ENCODE assay signal across 25 cellular contexts in the genomic region with DNA sequence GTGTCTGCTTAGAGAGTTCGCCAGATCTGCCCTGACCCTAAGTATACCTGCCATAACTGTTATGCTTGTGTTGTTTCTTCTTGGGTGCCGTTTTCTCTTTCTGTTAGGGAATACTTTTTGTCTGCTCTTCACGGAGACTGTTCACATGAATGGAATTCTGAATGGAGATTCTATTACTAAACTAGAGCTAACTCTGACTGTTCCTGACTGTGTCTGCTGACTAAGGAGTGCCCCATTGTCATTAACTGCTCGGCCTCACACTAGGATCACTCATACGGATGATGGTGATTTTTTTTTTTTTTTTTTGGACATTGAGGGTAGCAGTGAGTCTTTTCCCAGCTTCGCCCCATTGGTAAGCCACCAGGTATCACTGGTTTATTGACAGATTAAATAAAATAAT.
DNase-seq lines count a peak whose midpoint lies in the region; ATAC-seq and TF ChIP-seq lines count a peak whose summit lies in the region.
"Had no signal": no experiment of that assay in that cellular context is flagged by ENCODE, and none has a peak within 500 bp of the region (broad histone marks: within the 10 kb centered on the region; RNA-seq: fewer than 3 reads in every experiment).

No MANE protein-coding gene starts in this region.

- TF ChIP-seq CTCF in GM10266 (IDR thresholded peaks at IDR 0.05; ENCODE audit: control insufficient read depth, insufficient read depth, low read depth, missing control alignments) (no peak), prostate gland (IDR thresholded peaks at IDR 0.05) (no peak)

- H3K79me2 ChIP-seq in GM23248 (ENCODE audit: insufficient read depth), result no peaks in the 10 kb centered on the region

- H3K27ac ChIP-seq in GM23248, result no peak overlapping the region
- no peak overlapping the region for H3K27ac ChIP-seq in prostate gland
- H3K27ac ChIP-seq: A549, HL-60, PC-9, SJSA1 had no signal

- DNase-seq in GM23248, result peak; percentile 53
- peak; percentile 48 for DNase-seq in RKO (ENCODE audit: low spot score)
- peak; percentile 24 for DNase-seq in kidney tubule cell (ENCODE audit: low spot score)
- DNase-seq in GM10266 (ENCODE audit: extremely low spot score), result no peak
- no peak for DNase-seq in prostate gland (ENCODE audit: low spot score)
- no peak for DNase-seq in NCI-H1436 (lab: John Stamatoyannopoulos, UW)
- DNase-seq: C1 segment of cervical spinal cord; CD4-positive, alpha-beta memory T cell; COR-L47; H9; Karpas-422; NCI-H1092 treated with DMSO at 0.1 percent for 48 hours; NCI-H1436 treated with DMSO at 0.1 percent for 48 hours; NCI-H187 treated with DMSO at 0.1 percent for 48 hours; NCI-H446; NCI-H524 treated with DMSO at 0.1 percent for 48 hours; NCI-H82; NK-92 treated with Interleukin-12 subunit alpha and Interleukin-12 subunit beta, amount 100 ng/mL, for 24 hours; PC-9; Right ventricle myocardium superior; RPMI8226 had no signal

- no peaks in the 10 kb centered on the region for H4K20me1 ChIP-seq in GM23248 (ENCODE audit: insufficient read depth)

- H3K4me3 ChIP-seq in GM23248, result no peak overlapping the region
- no peak overlapping the region for H3K4me3 ChIP-seq in prostate gland
- H3K4me3 ChIP-seq: A549, PC-9, SJSA1 had no signal

- H3K4me2 ChIP-seq in GM23248 (ENCODE audit: unreplicated experiment), result no peak overlapping the region
- H3K4me2 ChIP-seq: A549, PC-9 had no signal

- H3K9me3 ChIP-seq in GM23248 (ENCODE audit: low read depth) (no peaks in the 10 kb centered on the region), prostate gland (no peaks in the 10 kb centered on the region)
- H3K9me3 ChIP-seq: A549, SJSA1 had no signal

- ATAC-seq in GM18858 (IDR thresholded peaks at IDR 0.05; ENCODE audit: unreplicated experiment), result no peak

- intact Hi-C loops in prostate gland (cut with DNase I), result loop anchor here (10.0 kb wide), 1 partner anchor 642 kb away; no protein-coding TSS in a partner anchor

- H3F3A ChIP-seq in GM23248 (ENCODE audit: insufficient read depth), result no peaks in the 10 kb centered on the region

- in situ Hi-C loops in GM23248 (cut with MboI), result no loop called here

- 75 to 76% methylated on average over 6 of the region's 6 CpGs for WGBS in GM23248 (ENCODE audit: low coverage in 1 of 2, low lambda C conversion rate in 2 of 2, missing lambda C conversion rate in 2 of 2), 2 experiments
- WGBS in prostate gland, result 94% methylated on average over 6 of the region's 6 CpGs

- H3K9me2 ChIP-seq in GM23248 (ENCODE audit: insufficient read depth), result no peaks in the 10 kb centered on the region

- no peak overlapping the region for H2AFZ ChIP-seq in GM23248
- H2AFZ ChIP-seq: PC-9 had no signal

- H3K9ac ChIP-seq in GM23248, result no peak overlapping the region

- H3K4me1 ChIP-seq in GM23248 (ENCODE audit: insufficient read depth) (0 out of 2 replicates have a peak, but pooled peaks cover 4% of the 10 kb centered on the region), prostate gland (replicated peaks) (no peaks in the 10 kb centered on the region)
- H3K4me1 ChIP-seq: A549, SJSA1 had no signal

- H3K36me3 ChIP-seq in GM23248 (ENCODE audit: low read depth) (no peaks in the 10 kb centered on the region), prostate gland (no peaks in the 10 kb centered on the region)
- H3K36me3 ChIP-seq: SJSA1 had no signal

- TF ChIP-seq POLR2A in prostate gland (IDR thresholded peaks at IDR 0.05), result no peak

- H3K27me3 ChIP-seq in GM23248 (replicated peaks; ENCODE audit: insufficient read depth), result no peaks in the 10 kb centered on the region
- H3K27me3 ChIP-seq in prostate gland (replicated peaks; ENCODE audit: insufficient read depth), result no peaks in the 10 kb centered on the region
- H3K27me3 ChIP-seq: SJSA1 had no signal

Comparison
In these comparisons a context has a peak if more than half of its experiments do, and no peak if none do; other contexts are left out.
1. DNase-seq: peak in GM23248 (single experiment), RKO (single experiment) and kidney tubule cell (single experiment); none in GM10266 (single experiment), prostate gland (single experiment) and NCI-H1436 (single experiment).